Comparison of ENCODE assay signal across 19 cellular contexts in genomic region chr1:206067486-206068302, GRCh38. TPM values are rescaled to one million over a fixed set of nuclear protein-coding genes. Genes with fewer than 3 reads are reported as not detected.
DNase-seq lines count a peak whose midpoint lies in the region; ATAC-seq and TF ChIP-seq lines count a peak whose summit lies in the region.
"Had no signal": no experiment of that assay in that cellular context is flagged by ENCODE, and none has a peak within 500 bp of the region (broad histone marks: within the 10 kb centered on the region; RNA-seq: fewer than 3 reads in every experiment).

No MANE protein-coding gene starts in this region.

- no peaks in the 10 kb centered on the region for H3K36me3 ChIP-seq in MM.1S (replicated peaks; ENCODE audit: insufficient read depth, low read length)
- H3K36me3 ChIP-seq: HAP-1 had no signal

- H4K20me1 ChIP-seq in MM.1S (ENCODE audit: insufficient read depth, low read length): no peaks in the 10 kb centered on the region

- H3K79me2 ChIP-seq in MM.1S (ENCODE audit: low read length): 0 out of 2 replicates have a peak, but pooled peaks cover 4% of the 10 kb centered on the region

- no peak; the same call in 1 of the 2 replicates for TF ChIP-seq CTCF in MM.1S (IDR thresholded peaks at IDR 0.05; ENCODE audit: low read length)

- no peak overlapping the region for H3K4me3 Mint-ChIP-seq in stimulated activated naive CD8-positive, alpha-beta T cell treated with anti-CD3 and anti-CD28 coated beads, Interleukin-15, Interleukin-2, amounts not matched to agents 100 ng/mL and 50 ng/mL, for 24 hours
- H3K4me3 Mint-ChIP-seq: activated naive CD4-positive, alpha-beta T cell treated with anti-CD3 and anti-CD28 coated beads, Interleukin-2, amount 10 ng/mL, durations not matched to agents 7 days and 5 days; natural killer cell treated with Interleukin-12 subunit alpha and Interleukin-12 subunit beta and Interleukin-15 and Interleukin-18, amount 100 ng/mL, for 72 hours had no signal

- peaks cover 32% of the 10 kb centered on the region for H3K4me1 ChIP-seq in MM.1S (ENCODE audit: low read length)
- H3K4me1 ChIP-seq: HAP-1 had no signal

- no peaks in the 10 kb centered on the region for H3K27me3 ChIP-seq in MM.1S (replicated peaks; ENCODE audit: insufficient read depth, low read length)

- H3K9me2 ChIP-seq in MM.1S (replicated peaks; ENCODE audit: insufficient read depth, low read length): no peaks in the 10 kb centered on the region

- H3K27ac ChIP-seq in MM.1S (ENCODE audit: low read length): peak overlapping the region; percentile 64
- H3K27ac ChIP-seq: 22Rv1 had no signal

- no peaks in the 10 kb centered on the region for H3K9me3 ChIP-seq in MM.1S (replicated peaks; ENCODE audit: insufficient read depth, low read length)

- H3K27ac Mint-ChIP-seq in stimulated activated naive CD8-positive, alpha-beta T cell treated with anti-CD3 and anti-CD28 coated beads, Interleukin-15, Interleukin-2, amounts not matched to agents 100 ng/mL and 50 ng/mL, for 24 hours: peak overlapping the region; percentile 4
- H3K27ac Mint-ChIP-seq: activated naive CD4-positive, alpha-beta T cell treated with anti-CD3 and anti-CD28 coated beads, Interleukin-2, amount 10 ng/mL, durations not matched to agents 7 days and 5 days; natural killer cell treated with Interleukin-12 subunit alpha and Interleukin-12 subunit beta and Interleukin-15 and Interleukin-18, amount 100 ng/mL, for 72 hours had no signal

- H2AFZ ChIP-seq in MM.1S (ENCODE audit: low read length): no peak overlapping the region

- no peaks in the 10 kb centered on the region for H3K9me3 Mint-ChIP-seq in stimulated activated naive CD8-positive, alpha-beta T cell treated with anti-CD3 and anti-CD28 coated beads, Interleukin-15, Interleukin-2, amounts not matched to agents 100 ng/mL and 50 ng/mL, for 24 hours
- H3K9me3 Mint-ChIP-seq: natural killer cell treated with Interleukin-12 subunit alpha and Interleukin-12 subunit beta and Interleukin-15 and Interleukin-18, amount 100 ng/mL, for 72 hours had no signal

- H3F3A ChIP-seq in MM.1S (ENCODE audit: insufficient read depth, low read length): peaks cover 29% of the 10 kb centered on the region

- intact Hi-C loops in left cardiac atrium (cut with DNase I): no loop called here

- H3K4me2 ChIP-seq in MM.1S (ENCODE audit: low read depth, low read length): peak overlapping the region; percentile 38

- H3K36me3 Mint-ChIP-seq in stimulated activated naive CD8-positive, alpha-beta T cell treated with anti-CD3 and anti-CD28 coated beads, Interleukin-15, Interleukin-2, amounts not matched to agents 100 ng/mL and 50 ng/mL, for 24 hours (ENCODE audit: low read depth): no peaks in the 10 kb centered on the region
- H3K36me3 Mint-ChIP-seq: activated naive CD4-positive, alpha-beta T cell treated with anti-CD3 and anti-CD28 coated beads, Interleukin-2, amount 10 ng/mL, durations not matched to agents 7 days and 5 days; natural killer cell treated with Interleukin-12 subunit alpha and Interleukin-12 subunit beta and Interleukin-15 and Interleukin-18, amount 100 ng/mL, for 72 hours had no signal

- peak overlapping the region; percentile 49 for H3K9ac ChIP-seq in MM.1S (ENCODE audit: low read length)

- DNase-seq in NOMO-1 treated with DMSO at 0.1 percent for 48 hours (lab: John Stamatoyannopoulos, UW; ENCODE audit: unreplicated experiment) (peak; percentile 31), NOMO-1 treated with dmso at 0.1 percent for 144 hours (lab: John Stamatoyannopoulos, UW; ENCODE audit: unreplicated experiment) (no peak), MM.1S (peak; percentile 80), left cardiac atrium (no peak), LoVo (ENCODE audit: low spot score) (no peak), COR-L47 (lab: John Stamatoyannopoulos, UW) (no peak)
- DNase-seq in stimulated activated CD4-positive, alpha-beta T cell treated with anti-CD3 and anti-CD28 coated beads, Interleukin-12 subunit alpha, Interleukin-12 subunit beta, amount 100 ng/mL, for 4 hours: no peak
- DNase-seq: activated naive CD4-positive, alpha-beta T cell treated with anti-CD3 and anti-CD28 coated beads, Interleukin-2, amount 10 ng/mL, durations not matched to agents 7 days and 5 days; CD4-positive, alpha-beta memory T cell; kidney; NCI-H146; NCI-H526; T1000 had no signal

- H3K27me3 Mint-ChIP-seq in stimulated activated naive CD8-positive, alpha-beta T cell treated with anti-CD3 and anti-CD28 coated beads, Interleukin-15, Interleukin-2, amounts not matched to agents 100 ng/mL and 50 ng/mL, for 24 hours: peaks cover 8% of the 10 kb centered on the region
- H3K27me3 Mint-ChIP-seq: CD4-positive, alpha-beta memory T cell had no signal

- ATAC-seq in left cardiac atrium: peak; percentile 84 to 89
- ATAC-seq: natural killer cell treated with Interleukin-12 subunit alpha and Interleukin-12 subunit beta and Interleukin-15 and Interleukin-18, amount 100 ng/mL, for 72 hours had no signal

- H3K4me3 ChIP-seq in MM.1S (ENCODE audit: low read length): peak overlapping the region; percentile 24; the same call in 1 of the 2 replicates
- H3K4me3 ChIP-seq: HAP-1 had no signal

- H3K4me1 Mint-ChIP-seq in stimulated activated naive CD8-positive, alpha-beta T cell treated with anti-CD3 and anti-CD28 coated beads, Interleukin-15, Interleukin-2, amounts not matched to agents 100 ng/mL and 50 ng/mL, for 24 hours (ENCODE audit: low read depth): peaks cover 21% of the 10 kb centered on the region

RNA-seq across cellular contexts. Expression of gene RHEX, which starts 14.7 kb away (rescaled TPM):
- total RNA-seq in left cardiac atrium: 1 to 10 TPM in 1 of 2 donors, under 1 TPM in 1; 0.71 to 1.8 TPM
- total RNA-seq: HT-29 had no signal

RNA-seq across cellular contexts. Expression of gene CTSE, which starts 44.0 kb away (rescaled TPM):
- total RNA-seq in left cardiac atrium: not detected
- total RNA-seq: CD4-positive, alpha-beta memory T cell; natural killer cell treated with Interleukin-12 subunit alpha and Interleukin-12 subunit beta and Interleukin-15 and Interleukin-18, amount 100 ng/mL, for 72 hours had no signal

RNA-seq across cellular contexts. Expression of gene AVPR1B, which starts 49.5 kb away (rescaled TPM):
- not detected for total RNA-seq in left cardiac atrium
- total RNA-seq: CD4-positive, alpha-beta memory T cell; HT-29; natural killer cell treated with Interleukin-12 subunit alpha and Interleukin-12 subunit beta and Interleukin-15 and Interleukin-18, amount 100 ng/mL, for 72 hours; renal cortical epithelial cell had no signal

Comparison
In these comparisons a context has a peak if more than half of its experiments do, and no peak if none do; other contexts are left out.
1. DNase-seq: peak in NOMO-1 treated with DMSO at 0.1 percent for 48 hours (single experiment) and MM.1S (single experiment); none in NOMO-1 treated with dmso at 0.1 percent for 144 hours (single experiment), left cardiac atrium (single experiment), LoVo (single experiment), COR-L47 (single experiment) and stimulated activated CD4-positive, alpha-beta T cell treated with anti-CD3 and anti-CD28 coated beads, Interleukin-12 subunit alpha, Interleukin-12 subunit beta, amount 100 ng/mL, for 4 hours (single experiment).